Comparison of ENCODE assay signal across 16 cellular contexts in genomic region chr7:42597296-42597695, GRCh38.
DNase-seq lines count a peak whose midpoint lies in the region; ATAC-seq, FAIRE-seq and TF ChIP-seq lines count a peak whose summit lies in the region.
"Had no signal": no experiment of that assay in that cellular context is flagged by ENCODE, and none has a peak within 500 bp of the region (broad histone marks: within the 10 kb centered on the region; RNA-seq: fewer than 3 reads in every experiment).

No MANE protein-coding gene starts in this region.

- no peaks in the 10 kb centered on the region for H3K9me1 ChIP-seq in K562 (ENCODE audit: control insufficient read depth, insufficient read depth, low read length)

- H3K27me3 ChIP-seq in breast epithelium (no peaks in the 10 kb centered on the region), K562 (ENCODE audit: control insufficient read depth in 2 of 2, insufficient read depth in 2 of 2, low read length in 2 of 2) (no peaks in the 10 kb centered on the region)
- H3K27me3 ChIP-seq: BLaER1 had no signal

- H3K36me3 ChIP-seq in breast epithelium (no peaks in the 10 kb centered on the region), K562 (ENCODE audit: control insufficient read depth, insufficient read depth, low read length) (no peaks in the 10 kb centered on the region)
- H3K36me3 ChIP-seq: BLaER1, HAP-1 had no signal

- no peak overlapping the region for H3K9ac ChIP-seq in K562 (ENCODE audit: insufficient read depth in 1 of 2, low read depth in 2 of 2, low read length in 2 of 2)
- H3K9ac ChIP-seq: BLaER1 had no signal

- H3K4me3 Mint-ChIP-seq in MCF 10A (ENCODE audit: unreplicated experiment) = no peak overlapping the region
- H3K4me3 Mint-ChIP-seq: CD8-positive, alpha-beta memory T cell had no signal

- TF ChIP-seq EP300 in K562 (IDR thresholded peaks at IDR 0.05; ENCODE audit: low read length) = no peak

- H3K4me1 ChIP-seq in breast epithelium = no peaks in the 10 kb centered on the region
- H3K4me1 ChIP-seq in K562 (replicated peaks in 1 of 2; ENCODE audit: control insufficient read depth in 2 of 2, insufficient read depth in 2 of 2, low read length in 2 of 2) = no peaks in the 10 kb centered on the region
- H3K4me1 ChIP-seq: BLaER1, Caco-2, HAP-1 had no signal

- H3K4me3 ChIP-seq in breast epithelium = no peak overlapping the region
- no peak overlapping the region for H3K4me3 ChIP-seq in K562
- H3K4me3 ChIP-seq: BLaER1, HAP-1 had no signal

- TF ChIP-seq CTCF in MCF 10A (IDR thresholded peaks at IDR 0.05; ENCODE audit: unreplicated experiment) (no peak), breast epithelium (IDR thresholded peaks at IDR 0.05) (no peak), K562 (IDR thresholded peaks at IDR 0.05 in 2 of 3, conservative IDR thresholded peaks at IDR 0.05 in 1 of 3; ENCODE audit: insufficient read depth in 2 of 3, low read depth in 1 of 3, low read length in 3 of 3) (no peak)

- peak overlapping the region; percentile 85 for H3K27ac Mint-ChIP-seq in MCF 10A (ENCODE audit: low read depth, unreplicated experiment)
- H3K27ac Mint-ChIP-seq: CD8-positive, alpha-beta memory T cell had no signal

- no peak for FAIRE-seq in K562 (lab: Jason Lieb, UNC)
- FAIRE-seq: GM19239, H1 had no signal

- BruUV-seq in MCF 10A (replicated peaks; lab: Mats Ljungman, UMichigan) (no TSS peak), K562 (replicated peaks; lab: Mats Ljungman, UMichigan) (no TSS peak)

- no peaks in the 10 kb centered on the region for H3K79me2 ChIP-seq in K562 (ENCODE audit: control insufficient read depth, insufficient read depth, low read length)

- H3K9me3 ChIP-seq in breast epithelium (peaks cover 0 to 6% of the 10 kb centered on the region in 2 donors), K562 (replicated peaks; ENCODE audit: control insufficient read depth, insufficient read depth, low read depth, low read length) (no peaks in the 10 kb centered on the region)
- H3K9me3 ChIP-seq: Caco-2, HAP-1 had no signal

- WGBS in K562 (ENCODE audit: insufficient coverage, low coverage, missing lambda C conversion rate) = 3% methylated on average over 3 of the region's 3 CpGs

- ATAC-seq in K562 (no peak), esophagus mucosa (peak; percentile 94), GM21619 (IDR thresholded peaks at IDR 0.05; ENCODE audit: unreplicated experiment) (no peak)

- no peak overlapping the region for H3K4me2 ChIP-seq in K562 (ENCODE audit: insufficient read depth, low read length)
- H3K4me2 ChIP-seq: BLaER1 had no signal

- peaks cover 5% of the 10 kb centered on the region for H3K9me3 Mint-ChIP-seq in MCF 10A (ENCODE audit: unreplicated experiment)

- no peak for TF ChIP-seq POLR2A in breast epithelium (IDR thresholded peaks at IDR 0.05)
- no peak for TF ChIP-seq POLR2A in K562 (conservative IDR thresholded peaks at IDR 0.05)

- H3K4me1 Mint-ChIP-seq in MCF 10A (ENCODE audit: insufficient read depth, unreplicated experiment) = peaks cover 15% of the 10 kb centered on the region
- H3K4me1 Mint-ChIP-seq: CD8-positive, alpha-beta memory T cell had no signal

- H3K36me3 Mint-ChIP-seq in MCF 10A (ENCODE audit: insufficient read depth, unreplicated experiment) = no peaks in the 10 kb centered on the region
- H3K36me3 Mint-ChIP-seq: CD8-positive, alpha-beta memory T cell had no signal

- no peak overlapping the region for H2AFZ ChIP-seq in K562 (ENCODE audit: low read depth, low read length)

- CTCF ChIA-PET in MCF 10A (lab: Yijun Ruan, JAX) (interaction anchor here (1.0 kb wide), 1 partner anchor 95 kb away, joined by 3 read pairs; no protein-coding TSS in a partner anchor), K562 (lab: Yijun Ruan, JAX; ENCODE audit: low intra/inter-chr PET ratio) (no interaction called here)

- intact Hi-C loops in MCF 10A (cut with micrococcal nuclease) (no loop called here), breast epithelium (cut with DNase I; ENCODE audit: low total_unique reads) (no loop called here), K562 (cut with micrococcal nuclease) (no loop called here)

- no peaks in the 10 kb centered on the region for H3K27me3 Mint-ChIP-seq in MCF 10A (ENCODE audit: insufficient read depth, unreplicated experiment)

- in situ Hi-C loops in K562 (cut with MboI) = no loop called here

- no peak for TF ChIP-seq RAD21 in K562 (CRISPR knock-in tag; conservative IDR thresholded peaks at IDR 0.05 in 1 of 2, IDR thresholded peaks at IDR 0.05 in 1 of 2)

- H3K27ac ChIP-seq in breast epithelium (no peak overlapping the region), K562 (ENCODE audit: extremely low read depth, low read depth, low read length) (no peak overlapping the region)
- H3K27ac ChIP-seq: 22Rv1, BLaER1 had no signal

- peak; percentile 56 for DNase-seq in MCF 10A (ENCODE audit: unreplicated experiment)
- DNase-seq in breast epithelium (ENCODE audit: low spot score in 2 of 2) = no peak
- DNase-seq in K562 (ENCODE audit: extremely low read depth in 1 of 4, low spot score in 3 of 4) = no peak
- no peak for DNase-seq in NCI-H524 treated with DMSO at 0.1 percent for 48 hours (lab: John Stamatoyannopoulos, UW)
- no peak for DNase-seq in HUDEP-2 (lab: John Stamatoyannopoulos, UW; ENCODE audit: unreplicated experiment in 76 of 76)
- DNase-seq: AML-193; Caco-2; CD8-positive, alpha-beta memory T cell; GF-D8 had no signal

- no peaks in the 10 kb centered on the region for H4K20me1 ChIP-seq in K562 (replicated peaks; ENCODE audit: control insufficient read depth, insufficient read depth, low read length)
- H4K20me1 ChIP-seq: BLaER1 had no signal

- POLR2A ChIA-PET in MCF 10A (lab: Yijun Ruan, JAX) = interaction anchor here (0.7 to 2.5 kb wide), 11 partner anchors 9 to 656 kb away, joined by 3 to 19 read pairs (median 4); no protein-coding TSS in a partner anchor
- POLR2A ChIA-PET in K562 (lab: Yijun Ruan, JAX) = no interaction called here

TF ChIP-seq in K562, 482 proteins besides CTCF, POLR2A, EP300 and RAD21 (continues in another document):
- no peak for TF ChIP-seq CHD7 (IDR thresholded peaks at IDR 0.05; ENCODE audit: low read depth, low read length)
